14 cellular contexts compared by ENCODE assay signal in genomic region chr1:245652660-245653427, GRCh38.
DNase-seq lines count a peak whose midpoint lies in the region; ATAC-seq and TF ChIP-seq lines count a peak whose summit lies in the region.
"Had no signal": no experiment of that assay in that cellular context is flagged by ENCODE, and none has a peak within 500 bp of the region (broad histone marks: within the 10 kb centered on the region; RNA-seq: fewer than 3 reads in every experiment).

No MANE protein-coding gene starts in this region.

- H3K27ac ChIP-seq in cingulate gyrus (ENCODE audit: low read depth, low read length) (peak overlapping the region; percentile 55), spleen (no peak overlapping the region)
- H3K27ac ChIP-seq in effector memory CD4-positive, alpha-beta T cell (ENCODE audit: insufficient read depth, low read length, poor library complexity, severe bottlenecking) = no peak overlapping the region
- H3K27ac ChIP-seq: SJCRH30 had no signal

- no peaks in the 10 kb centered on the region for H3K9me3 ChIP-seq in spleen
- H3K9me3 ChIP-seq in effector memory CD4-positive, alpha-beta T cell (ENCODE audit: control insufficient read depth, low read length) = no peaks in the 10 kb centered on the region
- H3K9me3 ChIP-seq: SJCRH30 had no signal

- intact Hi-C loops in spleen (cut with DNase I; ENCODE audit: low total_unique reads) = no loop called here

- TF ChIP-seq POLR2A in spleen (IDR thresholded peaks at IDR 0.05) = no peak

- TF ChIP-seq CTCF in spleen (IDR thresholded peaks at IDR 0.05 in 8 of 11, conservative IDR thresholded peaks at IDR 0.05 in 3 of 11) = no peak

- WGBS in spleen, 5 donors = 53 to 69% (median 59%) methylated on average over 17 of the region's 17 CpGs

- no peaks in the 10 kb centered on the region for H3K4me1 ChIP-seq in spleen
- no peaks in the 10 kb centered on the region for H3K4me1 ChIP-seq in effector memory CD4-positive, alpha-beta T cell (ENCODE audit: control insufficient read depth, insufficient read depth, low read length, poor library complexity, severe bottlenecking)

- H3K36me3 ChIP-seq in spleen = no peaks in the 10 kb centered on the region
- H3K36me3 ChIP-seq in effector memory CD4-positive, alpha-beta T cell (ENCODE audit: control insufficient read depth, insufficient read depth, low read length) = no peaks in the 10 kb centered on the region
- H3K36me3 ChIP-seq: SJCRH30 had no signal

- peak; percentile 24 for DNase-seq in SIG-M5 treated with dmso at 0.1 percent for 504 hours (lab: John Stamatoyannopoulos, UW; ENCODE audit: unreplicated experiment)
- DNase-seq in SIG-M5 (lab: John Stamatoyannopoulos, UW) = no peak
- DNase-seq in OCI-M1 (lab: John Stamatoyannopoulos, UW) = peak; percentile 9
- DNase-seq in spleen = peak; percentile 38
- no peak for DNase-seq in effector memory CD4-positive, alpha-beta T cell
- DNase-seq: 8988T, DMS79, NCI-H2081, NCI-H524, SJCRH30 had no signal

- ATAC-seq in HG02610 (IDR thresholded peaks at IDR 0.05; ENCODE audit: unreplicated experiment) = no peak
- ATAC-seq in activated CD4-positive, CD25-positive, alpha-beta regulatory T cell treated with anti-CD3 and anti-CD28 coated beads, Interleukin-2, amount 50 U/mL, for 24 hours = no peak
- ATAC-seq: HCT116 had no signal

- H3K4me3 ChIP-seq in spleen = no peak overlapping the region
- H3K4me3 ChIP-seq in effector memory CD4-positive, alpha-beta T cell (ENCODE audit: insufficient read depth, low read depth, low read length, poor library complexity, severe bottlenecking) = no peak overlapping the region
- H3K4me3 ChIP-seq: SJCRH30 had no signal

- peaks cover 0 to 6% (median 0%) of the 10 kb centered on the region in 7 donors for H3K27me3 ChIP-seq in spleen (replicated peaks in 1 of 7)
- H3K27me3 ChIP-seq in effector memory CD4-positive, alpha-beta T cell (replicated peaks; ENCODE audit: control insufficient read depth, insufficient read depth, low read length, poor library complexity, severe bottlenecking) = no peaks in the 10 kb centered on the region
- H3K27me3 ChIP-seq: SJCRH30 had no signal

Comparison
In these comparisons a context has a peak if more than half of its experiments do, and no peak if none do; other contexts are left out.
1. DNase-seq: peak in SIG-M5 treated with dmso at 0.1 percent for 504 hours (single experiment), OCI-M1 (single experiment) and spleen (single experiment); none in SIG-M5 (single experiment) and effector memory CD4-positive, alpha-beta T cell (0 of 3).